2 cellular contexts compared by ENCODE assay signal in genomic region chr1:184416921-184417320, GRCh38.
TF ChIP-seq lines count a peak whose summit lies in the region.

No MANE protein-coding gene starts in this region.

TF ChIP-seq in GM23338, 12 proteins besides CTCF, POLR2A, EP300 and RAD21:
- no peak for TF ChIP-seq ETS1 (IDR thresholded peaks at IDR 0.05)

TF ChIP-seq in H1, 55 proteins besides CTCF, POLR2A, EP300 and RAD21 (continued from another document):
- TF ChIP-seq E2F6 (IDR thresholded peaks at IDR 0.05): no peak
- no peak for TF ChIP-seq GABPA (IDR thresholded peaks at IDR 0.05; ENCODE audit: borderline replicate concordance, insufficient read depth, low read length)
- TF ChIP-seq CHD2 (IDR thresholded peaks at IDR 0.05; ENCODE audit: low read length): no peak
- TF ChIP-seq ASH2L (IDR thresholded peaks at IDR 0.05; ENCODE audit: low read length): no peak
- TF ChIP-seq SP2 (IDR thresholded peaks at IDR 0.05; ENCODE audit: low read length): no peak
- TF ChIP-seq HDAC6 (IDR thresholded peaks at IDR 0.05; ENCODE audit: low read depth, low read length): no peak
